In the genomic region with DNA sequence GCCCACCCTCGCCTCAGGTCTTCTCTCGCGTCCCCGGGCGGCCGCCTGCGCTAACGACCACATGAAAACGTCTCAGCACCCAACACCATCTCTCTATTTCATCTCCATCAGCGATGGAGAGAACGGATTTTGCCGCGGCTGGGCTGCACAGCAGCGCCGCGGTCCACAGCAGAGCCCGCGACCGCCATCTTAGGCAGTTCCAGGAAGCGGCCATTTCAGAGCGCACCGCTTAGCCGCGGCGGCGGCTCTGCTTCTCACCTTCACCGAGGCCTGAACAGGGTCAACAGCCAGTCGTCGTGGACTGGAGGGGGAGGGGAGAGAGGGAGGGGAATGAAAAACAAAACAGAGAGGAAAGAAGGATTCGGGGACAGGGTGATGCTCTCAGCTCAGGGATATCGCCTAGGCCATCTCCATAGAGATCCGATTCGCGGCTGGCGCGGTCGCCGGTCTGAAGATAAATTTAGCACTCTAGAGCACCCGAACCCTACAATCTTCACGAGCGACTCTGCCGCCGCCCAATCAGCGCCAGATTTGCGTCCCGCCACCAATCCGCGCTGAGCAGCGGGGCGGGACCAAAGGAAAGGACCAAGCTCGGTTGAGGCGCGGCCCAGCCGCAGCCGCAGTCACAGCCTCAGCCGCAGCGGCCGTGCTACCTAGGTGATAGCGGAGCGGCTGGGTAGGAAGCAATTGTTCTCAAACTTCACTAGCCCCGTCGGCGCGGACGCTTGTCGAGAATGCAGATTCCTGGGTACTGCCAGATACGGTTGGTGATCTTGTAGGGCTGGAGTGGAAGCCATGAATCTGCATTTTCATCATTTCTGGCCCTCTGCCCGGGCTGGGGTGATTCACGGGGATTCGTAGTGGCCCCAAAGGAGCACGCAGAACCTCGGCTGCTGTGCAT, we compare ENCODE assay signal across 8 cellular contexts. TPM values are rescaled to one million over a fixed set of nuclear protein-coding genes. Genes with fewer than 3 reads are reported as not detected.
A peak's percentile ranks its signal among the peaks of the same experiment; 100 is the strongest.
DNase-seq lines count a peak whose midpoint lies in the region; ATAC-seq, FAIRE-seq and TF ChIP-seq lines count a peak whose summit lies in the region.

Gene ZBED5 (minus strand): TSS at position 450 of the 901 bp plus-strand sequence. CDS start 3,108 bp downstream, outside the sequence.

- H3K27ac ChIP-seq in pancreas: peak within 1 kb of the TSS; percentile 81 to 98 (median 93)
- peak within 1 kb of the TSS; percentile 91 to 94 for H3K27ac ChIP-seq in tibial artery

- WGBS in pancreas, 2 donors: 0% methylated on average over 72 of the region's 72 CpGs

- H3K9me3 ChIP-seq in pancreas (no peaks in the 10 kb centered on the region), tibial artery (no peaks in the 10 kb centered on the region)

- ATAC-seq in HG02759 (IDR thresholded peaks at IDR 0.05; ENCODE audit: unreplicated experiment): peak; percentile 92
- peak; percentile 98 for ATAC-seq in Right ventricle myocardium inferior
- ATAC-seq in pancreas: peak; percentile 93 to 96 (median 94)

- TF ChIP-seq CTCF in GM12865 (IDR thresholded peaks at IDR 0.05; ENCODE audit: insufficient read depth, low read depth, low read length, missing control alignments) (peak; percentile 3), pancreas (IDR thresholded peaks at IDR 0.05) (no peak), tibial artery (IDR thresholded peaks at IDR 0.05) (peak; percentile 8 to 24)

- H3K4me3 ChIP-seq in GM12865 (ENCODE audit: low read depth, low read length): peak within 1 kb of the TSS; percentile 95
- H3K4me3 ChIP-seq in pancreas: peak within 1 kb of the TSS; percentile 58 to 79 (median 68)
- peak within 1 kb of the TSS; percentile 63 to 64 for H3K4me3 ChIP-seq in tibial artery

- peak; percentile 43 for FAIRE-seq in pancreas (lab: Jason Lieb, UNC)

- H3K27me3 ChIP-seq in pancreas: no peaks in the 10 kb centered on the region
- H3K27me3 ChIP-seq in tibial artery: no peaks in the 10 kb centered on the region

- H3K36me3 ChIP-seq in pancreas: peaks cover 0 to 14% (median 6%) of the 10 kb centered on the region in 3 donors
- peaks cover 25 to 29% (median 28%) of the 10 kb centered on the region in 3 donors for H3K36me3 ChIP-seq in tibial artery

- intact Hi-C loops in Right ventricle myocardium inferior (cut with DNase I): loop anchor here (1.0 to 2.0 kb wide), 3 partner anchors 41 to 73 kb away; no protein-coding TSS in a partner anchor
- intact Hi-C loops in pancreas (cut with DNase I): no loop called here
- intact Hi-C loops in tibial artery (cut with DNase I; ENCODE audit: low total_unique reads): loop anchor here (5.0 kb wide), 2 partner anchors 51 to 74 kb away; partner anchors contain the start of gene EIF4G2

- DNase-seq in GM12865 (ENCODE audit: low read depth) (peak; percentile 99), NCI-H1417 (lab: John Stamatoyannopoulos, UW) (peak; percentile 98 to 99 (median 99)), SW 1271 (lab: John Stamatoyannopoulos, UW) (peak; percentile 88 to 96), Right ventricle myocardium inferior (ENCODE audit: missing footprints) (peak; percentile 99), pancreas (peak; percentile 94 to 97 (median 95)), tibial artery (peak; percentile 98 to 99)
- peak; percentile 87 for DNase-seq in activated naive CD8-positive, alpha-beta T cell treated with anti-CD3 and anti-CD28 coated beads, Interleukin-2, amount 50 U/mL, for 16 hours (ENCODE audit: low read depth, low spot score)

- H3K4me1 ChIP-seq in pancreas: peaks cover 0 to 23% (median 7%) of the 10 kb centered on the region in 3 donors
- H3K4me1 ChIP-seq in tibial artery: peaks cover 0 to 60% (median 31%) of the 10 kb centered on the region in 4 donors

RNA-seq across cellular contexts. Expression of gene ZBED5, which starts in this region (rescaled TPM):
- total RNA-seq in Right ventricle myocardium inferior (42.7 TPM), pancreas (10 to 100 TPM; 12.1 to 29.1 (median 17.6) TPM)
- polyA plus RNA-seq in pancreas: 10 to 100 TPM; 25.5 to 49.3 TPM

Comparison
In these comparisons a context has a peak if more than half of its experiments do, and no peak if none do; other contexts are left out.
1. Peak in every context shown above with its lines: DNase-seq, ATAC-seq, H3K4me3 ChIP-seq and H3K27ac ChIP-seq.
2. CTCF ChIP-seq: peak in GM12865 (single experiment) and tibial artery (2 of 2); none in pancreas (0 of 4).
3. intact Hi-C loops: an anchor here in Right ventricle myocardium inferior (1.0 to 2.0 kb wide) and tibial artery (5.0 kb wide); none called in pancreas.